In genomic region chr3:38348903-38349302, GRCh38 we compare ENCODE assay signal across 12 cellular contexts. TPM values are rescaled to one million over a fixed set of nuclear protein-coding genes. Genes with fewer than 3 reads are reported as not detected.
DNase-seq lines count a peak whose midpoint lies in the region; ATAC-seq, FAIRE-seq and TF ChIP-seq lines count a peak whose summit lies in the region.
"Had no signal": no experiment of that assay in that cellular context is flagged by ENCODE, and none has a peak within 500 bp of the region (broad histone marks: within the 10 kb centered on the region; RNA-seq: fewer than 3 reads in every experiment).

No MANE protein-coding gene starts in this region.

- no peaks in the 10 kb centered on the region for H3K9me3 ChIP-seq in small intestine (ENCODE audit: control insufficient read depth, low read depth)
- H3K9me3 ChIP-seq: thyroid gland had no signal

- H3K36me3 ChIP-seq in bronchial epithelial cell (ENCODE audit: control insufficient read depth, insufficient read depth, low read length) (no peaks in the 10 kb centered on the region), small intestine (ENCODE audit: control insufficient read depth in 2 of 2, insufficient read depth in 2 of 2, low read length in 2 of 2) (no peaks in the 10 kb centered on the region)
- H3K36me3 ChIP-seq: neural progenitor cell, thyroid gland had no signal

- H3K4me1 ChIP-seq in small intestine (ENCODE audit: control insufficient read depth in 2 of 2, insufficient read depth in 1 of 2, low read depth in 1 of 2, low read length in 1 of 2), result peaks cover 2 to 3% of the 10 kb centered on the region in 2 donors
- H3K4me1 ChIP-seq: neural progenitor cell had no signal

- TF ChIP-seq CTCF in bronchial epithelial cell (IDR thresholded peaks at IDR 0.05; ENCODE audit: insufficient read depth, low read length, severe bottlenecking), result no peak
- no peak for TF ChIP-seq CTCF in D721Med (IDR thresholded peaks at IDR 0.05; ENCODE audit: insufficient read depth, missing control alignments)

- 75 to 86% (median 79%) methylated on average over 4 of the region's 4 CpGs for WGBS in small intestine, 3 donors

- FAIRE-seq in bronchial epithelial cell (lab: Jason Lieb, UNC) (no peak), small intestine (lab: Jason Lieb, UNC) (no peak), D721Med (lab: Jason Lieb, UNC) (no peak)

- ATAC-seq in HG03196 (IDR thresholded peaks at IDR 0.05; ENCODE audit: unreplicated experiment), result no peak

- H3K4me3 ChIP-seq in bronchial epithelial cell (ENCODE audit: low read depth, low read length) (no peak overlapping the region), small intestine (ENCODE audit: low read depth in 1 of 2, low read length in 2 of 2) (no peak overlapping the region)
- H3K4me3 ChIP-seq: neural progenitor cell, thyroid gland had no signal

- H3K27ac ChIP-seq in small intestine (ENCODE audit: low read depth in 1 of 2, low read length in 1 of 2), result no peak overlapping the region
- H3K27ac ChIP-seq: neural progenitor cell, thyroid gland had no signal

- DNase-seq in EL (peak; percentile 68), M059J (ENCODE audit: low read depth) (peak; percentile 83), bronchial epithelial cell (ENCODE audit: low read depth) (peak; percentile 52), midbrain (lab: John Stamatoyannopoulos, UW) (peak; percentile 0), small intestine (no peak), D721Med (ENCODE audit: insufficient read length, low spot score) (no peak)
- DNase-seq: activated naive CD8-positive, alpha-beta T cell treated with anti-CD3 and anti-CD28 coated beads for 36 hours; NCI-H69; Right ventricle myocardium superior; thyroid gland had no signal

- H3K27me3 ChIP-seq in bronchial epithelial cell (ENCODE audit: control insufficient read depth, insufficient read depth, low read length) (no peaks in the 10 kb centered on the region), small intestine (ENCODE audit: control insufficient read depth in 2 of 2, insufficient read depth in 2 of 2, low read length in 2 of 2) (no peaks in the 10 kb centered on the region)
- H3K27me3 ChIP-seq: thyroid gland had no signal

RNA-seq across cellular contexts. Expression of gene XYLB, which starts 2.3 kb away (rescaled TPM):
- total RNA-seq in M059J (2014; rRNA removed; shearing (Covaris generic)), result 1.7 and 2.2 TPM in 2 replicates
- 1.5 and 2.1 TPM in 2 replicates for total RNA-seq in bronchial epithelial cell
- 1 to 10 TPM; 4.3 to 6.9 (median 4.9) TPM for polyA plus RNA-seq in small intestine

Comparison
In these comparisons a context has a peak if more than half of its experiments do, and no peak if none do; other contexts are left out.
1. DNase-seq: peak in EL (single experiment), M059J (single experiment), bronchial epithelial cell (single experiment) and midbrain (single experiment); none in small intestine (single experiment) and D721Med (single experiment).